In genomic region chr1:160030657-160031367, GRCh38 we compare ENCODE assay signal across 1 cellular context.
TF ChIP-seq lines count a peak whose summit lies in the region.

No MANE protein-coding gene starts in this region.

TF ChIP-seq in K562, 482 proteins besides CTCF, POLR2A, EP300 and RAD21 (continued from another document):
- TF ChIP-seq KAT7 (CRISPR knock-in tag; IDR thresholded peaks at IDR 0.05; ENCODE audit: borderline replicate concordance) (peak; percentile 57; the same call in 1 of the 2 replicates), TEAD1 (CRISPR knock-in tag; IDR thresholded peaks at IDR 0.05) (0 out of 4 replicates have a peak, but pooled peaks of 1 of the 2 experiments have one; percentile 51), NUFIP1 (IDR thresholded peaks at IDR 0.05; ENCODE audit: partially characterized antibody) (no peak), RBM17 (IDR thresholded peaks at IDR 0.05; ENCODE audit: borderline replicate concordance, low read depth, low read length) (no peak), AFF4 (CRISPR knock-in tag; IDR thresholded peaks at IDR 0.05) (0 out of 2 replicates have a peak, but pooled peaks have one; percentile 46), HNRNPLL (IDR thresholded peaks at IDR 0.05; ENCODE audit: low read depth, low read length, poor library complexity, severe bottlenecking) (peak; percentile 16), HDAC1 (IDR thresholded peaks at IDR 0.05) (no peak), LCOR (CRISPR knock-in tag; IDR thresholded peaks at IDR 0.05) (peak; percentile 60; the same call in 1 of the 2 replicates)
